ENCODE assay signal across 20 cellular contexts in the genomic region with DNA sequence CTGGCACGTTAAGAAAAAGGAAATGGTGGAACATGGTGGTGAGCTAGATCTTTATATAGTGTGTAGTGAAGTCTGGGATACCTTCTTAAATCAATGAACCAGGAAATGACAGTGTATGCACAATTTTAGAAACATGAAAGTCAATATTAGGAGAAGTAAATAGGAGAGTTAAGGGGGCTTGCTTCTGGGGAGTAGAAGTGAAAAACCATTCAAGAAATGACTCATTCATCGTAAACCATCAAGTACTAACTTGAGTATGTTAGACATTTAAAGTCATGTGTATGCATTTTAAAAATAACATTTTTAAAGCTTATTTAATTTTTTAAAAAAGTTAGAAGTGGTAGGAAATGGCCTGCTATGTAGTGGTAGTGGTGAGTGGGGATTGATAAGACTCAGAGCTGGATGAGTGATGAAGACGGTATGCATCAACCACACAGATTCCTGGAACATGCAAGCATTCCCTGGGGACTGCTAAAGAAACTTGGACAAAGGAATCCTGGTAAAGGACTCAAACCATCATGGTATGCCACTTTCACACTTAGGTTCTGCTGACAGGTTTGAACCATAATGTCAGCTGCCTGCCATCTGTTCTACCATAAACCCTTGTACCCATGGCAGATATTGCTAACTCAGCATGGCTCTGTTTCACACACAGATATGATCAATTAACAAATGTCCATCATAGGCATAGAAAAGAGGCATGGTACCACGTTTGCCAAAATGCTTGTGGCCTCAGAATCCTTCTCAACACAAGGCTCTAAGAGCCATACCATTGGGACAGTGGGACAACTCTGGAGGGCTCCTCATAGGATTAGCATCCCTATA. TPM values are rescaled to one million over a fixed set of nuclear protein-coding genes. Genes with fewer than 3 reads are reported as not detected.
DNase-seq lines count a peak whose midpoint lies in the region; ATAC-seq and TF ChIP-seq lines count a peak whose summit lies in the region.
"Had no signal": no experiment of that assay in that cellular context is flagged by ENCODE, and none has a peak within 500 bp of the region (broad histone marks: within the 10 kb centered on the region; RNA-seq: fewer than 3 reads in every experiment).

No MANE protein-coding gene starts in this region.

- POLR2A ChIA-PET in AG04450 (lab: Yijun Ruan, JAX) = no interaction called here
- POLR2A ChIA-PET in CD8-positive, alpha-beta T cell (lab: Charles Lee) = no interaction called here

- intact Hi-C loops in CD8-positive, alpha-beta T cell (cut with DNase I, micrococcal nuclease) = no loop called here

- H3K27me3 Mint-ChIP-seq in CD8-positive, alpha-beta T cell (ENCODE audit: low read depth) = peaks cover 3% of the 10 kb centered on the region

- H3K4me1 Mint-ChIP-seq in CD8-positive, alpha-beta T cell (ENCODE audit: low read depth) = no peaks in the 10 kb centered on the region

- H3K27me3 ChIP-seq in AG04450 (ENCODE audit: control insufficient read depth, insufficient read depth, low read length) = no peaks in the 10 kb centered on the region
- H3K27me3 ChIP-seq in CD8-positive, alpha-beta T cell (ENCODE audit: insufficient read depth, low read length) = no peaks in the 10 kb centered on the region

- no peak overlapping the region for H3K4me3 Mint-ChIP-seq in CD8-positive, alpha-beta T cell

- CTCF ChIA-PET in AG04450 (lab: Charles Lee) = interaction anchor here (0.8 to 1.7 kb wide), 3 partner anchors 19 to 590 kb away, joined by 3 to 5 read pairs (median 3); no protein-coding TSS in a partner anchor
- CTCF ChIA-PET in CD8-positive, alpha-beta T cell (lab: Charles Lee) = no interaction called here

- peak; percentile 13 for DNase-seq in AG04450 (ENCODE audit: low read depth, low spot score)
- peak; percentile 77 for DNase-seq in amniotic epithelial cell (ENCODE audit: low read depth)
- DNase-seq in glomerular visceral epithelial cell (ENCODE audit: extremely low spot score) = peak; percentile 22
- DNase-seq in stimulated activated CD4-positive, alpha-beta T cell treated with anti-CD3 and anti-CD28 coated beads, Interleukin-1b, Interleukin-23, amount 100 ng/mL, for 48 hours = no peak
- no peak for DNase-seq in CD8-positive, alpha-beta T cell
- DNase-seq: activated CD4-positive, CD25-positive, alpha-beta regulatory T cell treated with anti-CD3 and anti-CD28 coated beads, Interleukin-2, amount 50 U/mL, for 72 hours; activated effector memory CD4-positive, alpha-beta T cell treated with Interleukin-2 at 50 U/mL for 16 hours; anterior cingulate cortex; dermis blood vessel endothelial cell; hypothalamus; KG1; left colon; mucosa of descending colon; NCI-H2171; occipital lobe had no signal

- no peak for TF ChIP-seq CTCF in AG04450 (IDR thresholded peaks at IDR 0.05; ENCODE audit: low read depth, low read length)
- TF ChIP-seq CTCF in CD8-positive, alpha-beta T cell (IDR thresholded peaks at IDR 0.05) = no peak

- H3K36me3 Mint-ChIP-seq in CD8-positive, alpha-beta T cell = no peaks in the 10 kb centered on the region

- peaks cover 4% of the 10 kb centered on the region for H3K9me3 Mint-ChIP-seq in CD8-positive, alpha-beta T cell

- H3K4me3 ChIP-seq in AG04450 (ENCODE audit: low read depth, low read length) = no peak overlapping the region
- no peak overlapping the region for H3K4me3 ChIP-seq in CD8-positive, alpha-beta T cell (ENCODE audit: low read depth, low read length)
- H3K4me3 ChIP-seq: mucosa of descending colon, skin epidermis, thoracic aorta had no signal

- H3K27ac ChIP-seq in AG04450 (ENCODE audit: low read depth, low read length) = no peak overlapping the region
- no peak overlapping the region for H3K27ac ChIP-seq in CD8-positive, alpha-beta T cell (ENCODE audit: low read depth, low read length)
- H3K27ac ChIP-seq: skin epidermis, thoracic aorta had no signal

- H3K27ac Mint-ChIP-seq in CD8-positive, alpha-beta T cell = no peak overlapping the region

- ATAC-seq in GM18868 (IDR thresholded peaks at IDR 0.05; ENCODE audit: unreplicated experiment) (peak; percentile 68), HG03439 (IDR thresholded peaks at IDR 0.05; ENCODE audit: unreplicated experiment) (no peak), HG03469 (IDR thresholded peaks at IDR 0.05; ENCODE audit: unreplicated experiment) (no peak)
- ATAC-seq in CD8-positive, alpha-beta T cell = no peak
- ATAC-seq: left colon, mucosa of descending colon had no signal

- H3K36me3 ChIP-seq in CD8-positive, alpha-beta T cell (ENCODE audit: insufficient read depth, low read length) = no peaks in the 10 kb centered on the region
- H3K36me3 ChIP-seq: thoracic aorta had no signal

- H3K4me1 ChIP-seq in CD8-positive, alpha-beta T cell (ENCODE audit: insufficient read depth, low read length) = no peaks in the 10 kb centered on the region

- no peaks in the 10 kb centered on the region for H3K9me3 ChIP-seq in AG04450 (ENCODE audit: control insufficient read depth, insufficient read depth, low read length)
- no peaks in the 10 kb centered on the region for H3K9me3 ChIP-seq in CD8-positive, alpha-beta T cell (ENCODE audit: low read length)
- H3K9me3 ChIP-seq: mucosa of descending colon, thoracic aorta had no signal

RNA-seq across cellular contexts. Expression of gene MITF, which starts 28.9 kb away (rescaled TPM):
- 32.2 and 32.5 TPM in 2 replicates for polyA plus RNA-seq in AG04450 (2011; rRNA removed)
- 80.7 and 99.7 TPM in 2 replicates for polyA minus RNA-seq in AG04450 (2011; rRNA and poly(A)+ RNA removed)
- total RNA-seq in CD8-positive, alpha-beta T cell = not detected

Comparison
In these comparisons a context has a peak if more than half of its experiments do, and no peak if none do; other contexts are left out.
1. DNase-seq: peak in AG04450 (single experiment), amniotic epithelial cell (single experiment) and glomerular visceral epithelial cell (single experiment); none in stimulated activated CD4-positive, alpha-beta T cell treated with anti-CD3 and anti-CD28 coated beads, Interleukin-1b, Interleukin-23, amount 100 ng/mL, for 48 hours (single experiment) and CD8-positive, alpha-beta T cell (0 of 7).